In genomic region chr2:33129261-33129660, GRCh38 we compare ENCODE assay signal across 26 cellular contexts.
"Had no signal": no experiment of that assay in that cellular context is flagged by ENCODE, and none has a peak within 500 bp of the region (broad histone marks: within the 10 kb centered on the region; RNA-seq: fewer than 3 reads in every experiment).

No MANE protein-coding gene starts in this region.

- H3K9me3 ChIP-seq: body of pancreas, colonic mucosa, ovary, sigmoid colon, stomach, suprapubic skin, transverse colon, vagina had no signal

- H3K4me1 ChIP-seq: body of pancreas, colonic mucosa had no signal

- H3K4me3 ChIP-seq: body of pancreas, colonic mucosa, dorsolateral prefrontal cortex, ovary, sigmoid colon, smooth muscle cell, stomach, suprapubic skin, transverse colon, vagina had no signal

- H3K27ac ChIP-seq: body of pancreas, colonic mucosa, dorsolateral prefrontal cortex, foreskin keratinocyte, ovary, stomach, suprapubic skin, transverse colon, vagina had no signal

- DNase-seq: activated CD4-positive, alpha-beta T cell treated with anti-CD3 and anti-CD28 coated beads for 36 hours; activated CD4-positive, CD25-positive, alpha-beta regulatory T cell; activated CD8-positive, alpha-beta memory T cell treated with anti-CD3 and anti-CD28 coated beads, Interleukin-2, amount 10 ng/mL, durations not matched to agents 7 days and 5 days; activated CD8-positive, alpha-beta T cell treated with anti-CD3 and anti-CD28 coated beads, Interleukin-2, amount 10 ng/mL, durations not matched to agents 7 days and 5 days; activated naive CD8-positive, alpha-beta T cell treated with anti-CD3 and anti-CD28 coated beads, Interleukin-2, amount 50 U/mL, for 24 hours; activated T-cell treated with anti-CD3 and anti-CD28 coated beads, Interleukin-2, amount 50 U/mL, for 48 hours; anterior cingulate cortex; body of pancreas; cerebellar nuclear complex; colonic mucosa; dorsolateral prefrontal cortex; effector memory CD4-positive, alpha-beta T cell; erythroblast; foreskin keratinocyte; mammary epithelial cell; ovary; retina; sigmoid colon; stimulated activated CD4-positive, alpha-beta T cell treated with anti-CD3 and anti-CD28 coated beads, Interleukin-2, amount 100 ng/mL, for 24 hours; stimulated activated naive B cell treated with anti-CD40 and anti-IgM and Interleukin-4, amounts not matched to agents 10 μg/mL and 1 μg/mL and 100 μg/mL, for 72 hours; stomach; transverse colon had no signal

- ATAC-seq: activated CD4-positive, alpha-beta T cell treated with anti-CD3 and anti-CD28 coated beads for 36 hours; activated CD8-positive, alpha-beta memory T cell treated with anti-CD3 and anti-CD28 coated beads, Interleukin-2, amount 10 ng/mL, durations not matched to agents 7 days and 5 days; activated CD8-positive, alpha-beta T cell treated with anti-CD3 and anti-CD28 coated beads, Interleukin-2, amount 10 ng/mL, durations not matched to agents 7 days and 5 days; activated naive CD8-positive, alpha-beta T cell treated with anti-CD3 and anti-CD28 coated beads, Interleukin-2, amount 50 U/mL, for 24 hours; body of pancreas; foreskin keratinocyte; stimulated activated naive B cell treated with anti-CD40 and anti-IgM and Interleukin-4, amounts not matched to agents 10 μg/mL and 1 μg/mL and 100 μg/mL, for 72 hours had no signal

- H3K27me3 ChIP-seq: body of pancreas, colonic mucosa, dorsolateral prefrontal cortex, foreskin keratinocyte, ovary, sigmoid colon, stomach, suprapubic skin, transverse colon, vagina had no signal

- H3K36me3 ChIP-seq: colonic mucosa, ovary, sigmoid colon, stomach, suprapubic skin, transverse colon, vagina had no signal

- FAIRE-seq: islet of Langerhans had no signal
